Comparison of ENCODE assay signal across 17 cellular contexts in genomic region chr12:26737487-26738030, GRCh38.
DNase-seq lines count a peak whose midpoint lies in the region; ATAC-seq, FAIRE-seq and TF ChIP-seq lines count a peak whose summit lies in the region.
"Had no signal": no experiment of that assay in that cellular context is flagged by ENCODE, and none has a peak within 500 bp of the region (broad histone marks: within the 10 kb centered on the region; RNA-seq: fewer than 3 reads in every experiment).

No MANE protein-coding gene starts in this region.

- H3K27me3 ChIP-seq in GM12878 (replicated peaks in 1 of 2; ENCODE audit: control insufficient read depth in 2 of 2, insufficient read depth in 2 of 2, low read length in 1 of 2) (no peaks in the 10 kb centered on the region), spleen (replicated peaks in 1 of 7) (no peaks in the 10 kb centered on the region)
- H3K27me3 ChIP-seq: Peyer's patch had no signal

- TF ChIP-seq RAD21 in GM12878 (IDR thresholded peaks at IDR 0.05; ENCODE audit: insufficient read depth, low read depth, low read length) = no peak

- in situ Hi-C loops in GM12878 (cut with MboI) = no loop called here

- H3K4me1 ChIP-seq in GM12878 (ENCODE audit: control insufficient read depth, insufficient read depth, low read length) (peaks cover 24% of the 10 kb centered on the region), spleen (peaks cover 4 to 31% (median 13%) of the 10 kb centered on the region in 6 donors)
- H3K4me1 ChIP-seq: Peyer's patch had no signal

- SMC1A ChIA-PET in GM12878 (lab: Charles Lee; ENCODE audit: uncharacterized antibody, unreplicated experiment) = interaction anchor here (1.3 to 6.0 kb wide), 7 partner anchors 8 to 90 kb away, joined by 3 to 57 read pairs (median 6); no protein-coding TSS in a partner anchor

- peaks cover 36% of the 10 kb centered on the region for H3K36me3 Mint-ChIP-seq in memory B cell

- intact Hi-C loops in GM12878 (cut with micrococcal nuclease; ENCODE audit: unreplicated experiment) (no loop called here), spleen (cut with DNase I; ENCODE audit: low total_unique reads) (no loop called here)

- TF ChIP-seq EP300 in GM12878 (IDR thresholded peaks at IDR 0.05; ENCODE audit: borderline replicate concordance in 1 of 2, control insufficient read depth in 1 of 2, low read depth in 2 of 2, low read length in 2 of 2) = no peak

- no peaks in the 10 kb centered on the region for H4K20me1 ChIP-seq in GM12878 (ENCODE audit: control insufficient read depth, insufficient read depth)

- no peak overlapping the region for H3K9ac ChIP-seq in GM12878 (ENCODE audit: control insufficient read depth, insufficient read depth, low read length)

- H3K9me3 Mint-ChIP-seq in memory B cell = peaks cover 6% of the 10 kb centered on the region

- H3K27ac ChIP-seq in GM12878 (ENCODE audit: control insufficient read depth, insufficient read depth) = 0 out of 2 replicates have a peak overlapping the region, but pooled peaks have one; percentile 18
- no peak overlapping the region for H3K27ac ChIP-seq in spleen

- peak overlapping the region; percentile 49 for H3K4me3 Mint-ChIP-seq in memory B cell
- H3K4me3 Mint-ChIP-seq: CD14-positive monocyte, H9 had no signal

- H3K36me3 ChIP-seq in GM12878 (ENCODE audit: control insufficient read depth in 2 of 2, insufficient read depth in 2 of 2, low read length in 1 of 2) (peaks cover 0 to 2% of the 10 kb centered on the region in 2 experiments; a peak in 2 of 4 replicates), spleen (peaks cover 0 to 3% (median 0%) of the 10 kb centered on the region in 6 donors)
- H3K36me3 ChIP-seq: Peyer's patch had no signal

- peaks cover 33% of the 10 kb centered on the region for H3K4me1 Mint-ChIP-seq in memory B cell

- POLR2A ChIA-PET in GM12878 (lab: Charles Lee) = interaction anchor here (0.5 to 1.5 kb wide), 2 partner anchors 10 to 432 kb away, joined by 6 to 8 read pairs; no protein-coding TSS in a partner anchor

- no TSS peak for BruUV-seq in GM12878 (replicated peaks; lab: Mats Ljungman, UMichigan)

- no peaks in the 10 kb centered on the region for H3K27me3 Mint-ChIP-seq in memory B cell

- RAD21 ChIA-PET in GM12878 (lab: Charles Lee; ENCODE audit: unreplicated experiment) = interaction anchor here (1.4 to 2.9 kb wide), 2 partner anchors 9 to 17 kb away, joined by 3 to 10 read pairs; no protein-coding TSS in a partner anchor

- 97% methylated on average over 10 of the region's 10 CpGs for WGBS in GM12878 (ENCODE audit: insufficient coverage, insufficient replicate concordance, low lambda C conversion rate, missing lambda C conversion rate)
- 89 to 97% (median 94%) methylated on average over 10 of the region's 10 CpGs for whole genome bisulfite sequencing in spleen, 5 donors

- CTCF ChIA-PET in GM12878 (lab: Yijun Ruan, JAX) = interaction anchor here (0.7 to 1.9 kb wide), 3 partner anchors 9 to 311 kb away, joined by 4 read pairs; no protein-coding TSS in a partner anchor

- no peak for TF ChIP-seq CTCF in GM12878 (IDR thresholded peaks at IDR 0.05 in 2 of 3, conservative IDR thresholded peaks at IDR 0.05 in 1 of 3; ENCODE audit: control insufficient read depth in 2 of 3, extremely low read depth in 1 of 3, insufficient read depth in 1 of 3, low read depth in 3 of 3, low read length in 3 of 3)
- no peak for TF ChIP-seq CTCF in spleen (IDR thresholded peaks at IDR 0.05 in 8 of 11, conservative IDR thresholded peaks at IDR 0.05 in 3 of 11)

- DNase-seq in GM12878 (ENCODE audit: low read depth, low spot score) (no peak), memory B cell (ENCODE audit: low spot score in 2 of 2) (no peak), spleen (no peak), cerebellum (ENCODE audit: low spot score) (no peak)
- no peak for DNase-seq in activated CD4-positive, alpha-beta T cell treated with anti-CD3 and anti-CD28 coated beads for 48 hours
- DNase-seq: DMS 273 treated with DMSO at 0.1 percent for 48 hours, H9, KBM-7, NCI-H1436 treated with DMSO at 0.1 percent for 48 hours, NCI-H2081, NCI-H82, SHP77 treated with DMSO at 0.1 percent for 48 hours had no signal

- H3K27ac Mint-ChIP-seq in memory B cell = peak overlapping the region; percentile 70
- H3K27ac Mint-ChIP-seq: H9 had no signal

- ATAC-seq in GM18907 (IDR thresholded peaks at IDR 0.05; ENCODE audit: unreplicated experiment) = peak; percentile 60
- peak; percentile 68 for ATAC-seq in HG02885 (IDR thresholded peaks at IDR 0.05; ENCODE audit: poor library complexity, unreplicated experiment)
- ATAC-seq in GM12878 = peak; percentile 27; the same call in 2 of the 3 replicates
- ATAC-seq in memory B cell (ENCODE audit: low read depth) = peak; percentile 60

- H3K4me2 ChIP-seq in GM12878 (ENCODE audit: control insufficient read depth, insufficient read depth) = peak overlapping the region; percentile 14; the same call in 1 of the 2 replicates

- peaks cover 31% of the 10 kb centered on the region for H3K79me2 ChIP-seq in GM12878 (ENCODE audit: control insufficient read depth, insufficient read depth, low read length)

- TF ChIP-seq POLR2A in GM12878 (IDR thresholded peaks at IDR 0.05; ENCODE audit: low read depth, low read length) = no peak
- no peak for TF ChIP-seq POLR2A in spleen (IDR thresholded peaks at IDR 0.05)

- H3K4me3 ChIP-seq in GM12878 (no peak overlapping the region), spleen (no peak overlapping the region)
- H3K4me3 ChIP-seq: Peyer's patch had no signal

- H3K9me3 ChIP-seq in GM12878 (replicated peaks; ENCODE audit: control insufficient read depth, insufficient read depth, low read length) (peaks cover 9% of the 10 kb centered on the region), spleen (peaks cover 0 to 22% (median 12%) of the 10 kb centered on the region in 8 donors)
- H3K9me3 ChIP-seq: Peyer's patch had no signal

- no peak overlapping the region for H2AFZ ChIP-seq in GM12878 (ENCODE audit: control insufficient read depth, low read depth, low read length)

- no peak for FAIRE-seq in GM12878 (lab: Jason Lieb, UNC)
- FAIRE-seq: GM19239 had no signal

TF ChIP-seq in GM12878, 131 proteins besides CTCF, POLR2A, EP300 and RAD21 (continues in another document):
- TF ChIP-seq POU2F2 (IDR thresholded peaks at IDR 0.05; ENCODE audit: borderline replicate concordance, low read depth, low read length) = 0 out of 3 replicates have a peak, but pooled peaks have one; percentile 38
- 0 out of 2 replicates have a peak, but pooled peaks have one; percentile 23 for TF ChIP-seq JUNB (IDR thresholded peaks at IDR 0.05)
- no peak for TF ChIP-seq MEF2A (IDR thresholded peaks at IDR 0.05; ENCODE audit: insufficient read depth, low read depth, low read length)
- TF ChIP-seq ETV6 (conservative IDR thresholded peaks at IDR 0.05 in 1 of 2, IDR thresholded peaks at IDR 0.05 in 1 of 2; ENCODE audit: borderline replicate concordance in 1 of 2, low read depth in 1 of 2) = 0 out of 4 replicates have a peak, but pooled peaks of 1 of the 2 experiments have one; percentile 20
- no peak for TF ChIP-seq HDGF (IDR thresholded peaks at IDR 0.05)
- TF ChIP-seq RUNX3 (IDR thresholded peaks at IDR 0.05; ENCODE audit: low read length) = peak; percentile 79
- TF ChIP-seq, protein P1, sequence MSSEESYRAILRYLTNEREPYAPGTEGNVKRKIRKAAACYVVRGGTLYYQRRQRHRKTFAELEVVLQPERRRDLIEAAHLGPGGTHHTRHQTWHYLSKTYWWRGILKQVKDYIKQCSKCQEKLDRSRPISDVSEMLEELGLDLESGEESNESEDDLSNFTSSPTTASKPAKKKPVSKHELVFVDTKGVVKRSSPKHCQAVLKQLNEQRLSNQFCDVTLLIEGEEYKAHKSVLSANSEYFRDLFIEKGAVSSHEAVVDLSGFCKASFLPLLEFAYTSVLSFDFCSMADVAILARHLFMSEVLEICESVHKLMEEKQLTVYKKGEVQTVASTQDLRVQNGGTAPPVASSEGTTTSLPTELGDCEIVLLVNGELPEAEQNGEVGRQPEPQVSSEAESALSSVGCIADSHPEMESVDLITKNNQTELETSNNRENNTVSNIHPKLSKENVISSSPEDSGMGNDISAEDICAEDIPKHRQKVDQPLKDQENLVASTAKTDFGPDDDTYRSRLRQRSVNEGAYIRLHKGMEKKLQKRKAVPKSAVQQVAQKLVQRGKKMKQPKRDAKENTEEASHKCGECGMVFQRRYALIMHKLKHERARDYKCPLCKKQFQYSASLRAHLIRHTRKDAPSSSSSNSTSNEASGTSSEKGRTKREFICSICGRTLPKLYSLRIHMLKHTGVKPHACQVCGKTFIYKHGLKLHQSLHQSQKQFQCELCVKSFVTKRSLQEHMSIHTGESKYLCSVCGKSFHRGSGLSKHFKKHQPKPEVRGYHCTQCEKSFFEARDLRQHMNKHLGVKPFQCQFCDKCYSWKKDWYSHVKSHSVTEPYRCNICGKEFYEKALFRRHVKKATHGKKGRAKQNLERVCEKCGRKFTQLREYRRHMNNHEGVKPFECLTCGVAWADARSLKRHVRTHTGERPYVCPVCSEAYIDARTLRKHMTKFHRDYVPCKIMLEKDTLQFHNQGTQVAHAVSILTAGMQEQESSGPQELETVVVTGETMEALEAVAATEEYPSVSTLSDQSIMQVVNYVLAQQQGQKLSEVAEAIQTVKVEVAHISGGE (CRISPR knock-in tag; IDR thresholded peaks at IDR 0.05) = no peak
- TF ChIP-seq GATAD2B (conservative IDR thresholded peaks at IDR 0.05; ENCODE audit: low read depth) = no peak
- TF ChIP-seq EED (IDR thresholded peaks at IDR 0.05; ENCODE audit: low read depth) = 0 out of 2 replicates have a peak, but pooled peaks have one; percentile 17
- no peak for TF ChIP-seq IRF3 (IDR thresholded peaks at IDR 0.05)
- TF ChIP-seq FOS (IDR thresholded peaks at IDR 0.05; ENCODE audit: borderline replicate concordance, extremely low read depth, insufficient read length) = no peak
- TF ChIP-seq BACH1 (IDR thresholded peaks at IDR 0.05; ENCODE audit: borderline replicate concordance) = no peak
- no peak for TF ChIP-seq HDAC6 (IDR thresholded peaks at IDR 0.05; ENCODE audit: unreplicated experiment)
- TF ChIP-seq, protein P2, sequence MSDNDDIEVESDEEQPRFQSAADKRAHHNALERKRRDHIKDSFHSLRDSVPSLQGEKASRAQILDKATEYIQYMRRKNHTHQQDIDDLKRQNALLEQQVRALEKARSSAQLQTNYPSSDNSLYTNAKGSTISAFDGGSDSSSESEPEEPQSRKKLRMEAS (IDR thresholded peaks at IDR 0.05; ENCODE audit: low read depth, low read length) = no peak
